8 cellular contexts compared by ENCODE assay signal in the genomic region with DNA sequence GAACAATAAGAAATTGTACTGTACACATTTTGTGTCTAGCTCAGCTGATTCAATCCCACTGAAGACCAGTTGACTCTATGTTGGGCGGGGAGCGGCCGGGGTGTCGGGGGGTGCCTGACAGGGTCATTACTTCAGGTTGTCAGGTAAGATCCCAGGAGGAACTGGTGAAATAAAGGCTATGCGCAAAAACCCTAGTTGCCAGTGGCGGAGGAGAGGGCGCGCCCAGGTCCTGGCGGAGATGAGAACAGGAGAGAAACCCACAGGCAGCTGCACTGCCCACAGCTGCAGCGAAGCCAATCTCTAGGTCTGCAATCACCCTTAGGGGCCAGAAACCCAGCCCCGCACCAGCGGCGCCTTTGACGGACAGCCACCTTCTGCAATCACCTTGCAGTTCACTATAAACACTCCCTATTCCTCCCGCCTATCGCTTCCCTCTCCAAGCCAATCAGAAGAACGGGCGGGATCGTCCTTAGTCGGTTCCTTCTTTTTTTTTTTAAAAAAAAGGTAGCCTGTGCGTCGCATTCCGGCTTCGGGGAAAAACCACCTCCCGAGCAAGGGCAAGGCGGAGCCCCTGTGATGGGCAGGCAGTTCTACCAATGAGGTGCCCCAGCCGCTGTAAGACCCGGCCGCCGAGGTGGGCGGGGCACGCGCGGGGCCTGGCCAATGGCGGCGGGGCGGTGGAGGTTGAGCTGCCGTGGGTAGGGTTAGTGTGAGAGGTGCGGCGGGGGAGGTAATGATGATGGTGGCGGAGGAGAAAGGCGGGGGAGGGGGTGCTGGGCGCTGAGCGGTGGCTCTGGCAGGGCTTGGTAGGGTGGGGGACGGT. TPM values are rescaled to one million over a fixed set of nuclear protein-coding genes. Genes with fewer than 3 reads are reported as not detected.
DNase-seq lines count a peak whose midpoint lies in the region; ATAC-seq, FAIRE-seq and TF ChIP-seq lines count a peak whose summit lies in the region.

EHBP1 (plus strand) TSS at position 707 of the 823 bp plus-strand sequence. CDS start 1,479 bp downstream, outside the sequence.

- TF ChIP-seq CTCF in AG10803 (conservative IDR thresholded peaks at IDR 0.05; ENCODE audit: low read length), result no peak

- H3K4me3 ChIP-seq in AG10803 (ENCODE audit: low read length), result peak within 1 kb of the TSS; percentile 86

- ATAC-seq in GM19043 (IDR thresholded peaks at IDR 0.05; ENCODE audit: low read depth, unreplicated experiment) (peak; percentile 91), HG03378 (IDR thresholded peaks at IDR 0.05; ENCODE audit: unreplicated experiment) (peak; percentile 98)

- peak; percentile 100 for DNase-seq in AG10803 (ENCODE audit: low read depth)
- peak; percentile 99 for DNase-seq in NCI-H460 (ENCODE audit: extremely low read depth, low read depth)
- peak; percentile 99 for DNase-seq in activated CD4-positive, CD25-positive, alpha-beta regulatory T cell treated with anti-CD3 and anti-CD28 coated beads, Interleukin-2, amount 50 U/mL, for 72 hours
- DNase-seq in cerebellar nuclear complex (lab: John Stamatoyannopoulos, UW), result peak; percentile 98 to 100
- peak; percentile 98 for DNase-seq in stimulated activated CD4-positive, alpha-beta T cell treated with anti-CD3 and anti-CD28 coated beads, Interleukin-12 subunit alpha, Interleukin-12 subunit beta, amount 100 ng/mL, for 4 hours

- FAIRE-seq in islet of Langerhans (lab: Jason Lieb, UNC), result peak; percentile 96

RNA-seq across cellular contexts. Expression of gene EHBP1, which starts in this region (rescaled TPM):
- total RNA-seq in NCI-H460 (2014; rRNA removed; shearing (Covaris generic)), result 22.6 and 22.7 TPM in 2 replicates
- 8.2 and 21.4 TPM in 2 replicates for polyA plus RNA-seq in NCI-H460 (2014; cell fraction: nucleus; rRNA removed)

Comparison
In these comparisons a context has a peak if more than half of its experiments do, and no peak if none do; other contexts are left out.
1. Peak in every context shown above with its lines: DNase-seq, ATAC-seq and H3K4me3 ChIP-seq.